14 cellular contexts compared by ENCODE assay signal in the genomic region with DNA sequence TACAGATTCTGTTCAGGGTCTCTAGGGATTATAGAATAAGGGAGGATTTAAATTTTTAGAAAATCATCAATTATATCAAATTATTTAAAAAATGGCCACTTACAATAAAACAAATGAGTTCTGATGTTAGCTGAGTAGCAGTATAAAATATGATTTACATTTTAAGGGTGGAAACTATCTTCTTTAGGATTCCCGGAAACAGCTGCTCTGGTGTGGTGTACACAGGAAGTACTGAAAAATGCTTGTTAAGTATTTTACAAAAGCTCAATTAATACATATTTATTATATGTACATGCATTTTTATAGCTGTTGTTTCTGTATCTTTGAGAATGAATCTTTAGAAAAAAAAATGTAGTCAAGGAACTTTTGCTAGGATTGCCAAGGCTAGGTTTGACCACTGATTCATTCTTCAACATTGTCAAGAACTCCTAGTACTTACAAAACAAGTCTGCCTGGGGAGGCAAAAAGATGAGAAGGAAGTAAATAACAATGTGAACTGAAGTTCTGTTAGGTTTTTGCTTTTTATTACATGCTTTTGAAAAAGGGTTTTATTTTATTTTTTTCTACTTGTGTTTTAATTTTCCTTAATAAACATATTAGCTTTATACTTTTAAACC. TPM values are rescaled to one million over a fixed set of nuclear protein-coding genes. Genes with fewer than 3 reads are reported as not detected.
DNase-seq lines count a peak whose midpoint lies in the region; TF ChIP-seq lines count a peak whose summit lies in the region.
"Had no signal": no experiment of that assay in that cellular context is flagged by ENCODE, and none has a peak within 500 bp of the region (broad histone marks: within the 10 kb centered on the region; RNA-seq: fewer than 3 reads in every experiment).

No MANE protein-coding gene starts in this region.

- no peaks in the 10 kb centered on the region for H3K36me3 ChIP-seq in hepatocyte (replicated peaks; ENCODE audit: insufficient read depth, low read depth)
- H3K36me3 ChIP-seq: adrenal gland, MG63 had no signal

- CTCF ChIA-PET in activated CD4-positive, alpha-beta memory T cell treated with anti-CD3 and anti-CD28 coated beads for 36 hours (lab: Charles Lee): interaction anchor here (0.9 to 1.3 kb wide), 2 partner anchors 9 to 89 kb away, joined by 4 to 5 read pairs; a partner anchor contains a TSS
- CTCF ChIA-PET in GM10248 (lab: Yijun Ruan, JAX): interaction anchor here (1.2 to 1.7 kb wide), 3 partner anchors 9 to 23 kb away, joined by 3 to 4 read pairs (median 4); no protein-coding TSS in a partner anchor

- no peak overlapping the region for H3K4me3 ChIP-seq in fibroblast of pulmonary artery (replicated peaks; ENCODE audit: low read depth, low read length)
- H3K4me3 ChIP-seq in hepatocyte: no peak overlapping the region
- H3K4me3 ChIP-seq: adrenal gland, MG63 had no signal

- peak; percentile 13 for DNase-seq in stimulated activated CD4-positive, alpha-beta T cell treated with anti-CD3 and anti-CD28 coated beads, Interleukin-2, amount 100 ng/mL, for 4 hours (ENCODE audit: low read depth)
- DNase-seq in stimulated activated CD4-positive, alpha-beta T cell treated with anti-CD3 and anti-CD28 coated beads, Interleukin-4, amount 100 ng/mL, for 24 hours: no peak
- no peak for DNase-seq in activated CD4-positive, alpha-beta memory T cell treated with anti-CD3 and anti-CD28 coated beads for 36 hours
- DNase-seq in fibroblast of pulmonary artery (ENCODE audit: low read depth) (peak; percentile 60), type B pancreatic cell (ENCODE audit: extremely low spot score, unreplicated experiment) (no peak), GM10248 (ENCODE audit: extremely low spot score) (no peak), hepatocyte (ENCODE audit: low spot score) (no peak), NCI-H187 treated with DMSO at 0.1 percent for 48 hours (lab: John Stamatoyannopoulos, UW) (no peak)
- DNase-seq: adrenal gland, GOT3, MG63, NCI-H774, T-helper 9 cell had no signal

- peaks cover 55% of the 10 kb centered on the region for H3K4me1 Mint-ChIP-seq in activated CD4-positive, alpha-beta memory T cell treated with anti-CD3 and anti-CD28 coated beads for 36 hours (ENCODE audit: low read depth)
- H3K4me1 Mint-ChIP-seq in type B pancreatic cell (ENCODE audit: unreplicated experiment): peaks cover 9% of the 10 kb centered on the region

- H3K4me1 ChIP-seq in hepatocyte (ENCODE audit: insufficient read depth): peaks cover 9% of the 10 kb centered on the region
- H3K4me1 ChIP-seq: adrenal gland had no signal

- no peaks in the 10 kb centered on the region for H3K79me2 ChIP-seq in hepatocyte

- H3K27ac ChIP-seq in hepatocyte: no peak overlapping the region
- H3K27ac ChIP-seq: foreskin keratinocyte had no signal

- H2AFZ ChIP-seq in hepatocyte: no peak overlapping the region

- TF ChIP-seq CTCF in fibroblast of pulmonary artery (IDR thresholded peaks at IDR 0.05; ENCODE audit: low read length, missing control alignments): no peak
- no peak for TF ChIP-seq CTCF in type B pancreatic cell (conservative IDR thresholded peaks at IDR 0.05)
- no peak for TF ChIP-seq CTCF in GM10248 (IDR thresholded peaks at IDR 0.05; ENCODE audit: control extremely low read depth, extremely low read depth, low read depth, missing control alignments)
- no peak for TF ChIP-seq CTCF in hepatocyte (IDR thresholded peaks at IDR 0.05; ENCODE audit: poor library complexity)

- no peaks in the 10 kb centered on the region for H3K9me3 ChIP-seq in hepatocyte (ENCODE audit: low read depth)
- H3K9me3 ChIP-seq: adrenal gland, MG63 had no signal

- H3K4me2 ChIP-seq in hepatocyte: no peak overlapping the region

- no peaks in the 10 kb centered on the region for H4K20me1 ChIP-seq in hepatocyte (ENCODE audit: insufficient read depth, poor library complexity, severe bottlenecking)

- H3K4me3 Mint-ChIP-seq in activated CD4-positive, alpha-beta memory T cell treated with anti-CD3 and anti-CD28 coated beads for 36 hours: no peak overlapping the region
- no peak overlapping the region for H3K4me3 Mint-ChIP-seq in type B pancreatic cell

- 70% methylated on average over 1 of the region's 1 CpG for WGBS in hepatocyte (ENCODE audit: low lambda C conversion rate, missing lambda C conversion rate)

- no peaks in the 10 kb centered on the region for H3K9me2 ChIP-seq in hepatocyte (replicated peaks; ENCODE audit: insufficient read depth)

- no peaks in the 10 kb centered on the region for H3K27me3 Mint-ChIP-seq in activated CD4-positive, alpha-beta memory T cell treated with anti-CD3 and anti-CD28 coated beads for 36 hours
- no peaks in the 10 kb centered on the region for H3K27me3 Mint-ChIP-seq in type B pancreatic cell

- POLR2A ChIA-PET in activated CD4-positive, alpha-beta memory T cell treated with anti-CD3 and anti-CD28 coated beads for 36 hours (lab: Charles Lee): interaction anchor here (0.5 to 1.1 kb wide), 6 partner anchors 9 to 60 kb away, joined by 3 to 5 read pairs (median 3); no protein-coding TSS in a partner anchor
- POLR2A ChIA-PET in GM10248 (lab: Yijun Ruan, JAX): no interaction called here

- no peaks in the 10 kb centered on the region for H3K27me3 ChIP-seq in hepatocyte
- H3K27me3 ChIP-seq: adrenal gland, foreskin keratinocyte, MG63 had no signal

- peak overlapping the region; percentile 71 for H3K27ac Mint-ChIP-seq in activated CD4-positive, alpha-beta memory T cell treated with anti-CD3 and anti-CD28 coated beads for 36 hours
- H3K27ac Mint-ChIP-seq in type B pancreatic cell: peak overlapping the region; percentile 56

- peaks cover 31% of the 10 kb centered on the region for H3K36me3 Mint-ChIP-seq in activated CD4-positive, alpha-beta memory T cell treated with anti-CD3 and anti-CD28 coated beads for 36 hours
- H3K36me3 Mint-ChIP-seq in type B pancreatic cell: no peaks in the 10 kb centered on the region

- intact Hi-C loops in activated CD4-positive, alpha-beta memory T cell treated with anti-CD3 and anti-CD28 coated beads for 36 hours (cut with micrococcal nuclease): no loop called here

- H3K9me3 Mint-ChIP-seq in activated CD4-positive, alpha-beta memory T cell treated with anti-CD3 and anti-CD28 coated beads for 36 hours: peaks cover 34% of the 10 kb centered on the region
- peaks cover 18% of the 10 kb centered on the region for H3K9me3 Mint-ChIP-seq in type B pancreatic cell

RNA-seq across cellular contexts. Expression of a gene that starts 48.0 kb away (rescaled TPM):
- 100 to 1,000 TPM; 198 to 202 TPM for total RNA-seq in activated CD4-positive, alpha-beta memory T cell treated with anti-CD3 and anti-CD28 coated beads for 36 hours
- total RNA-seq in type B pancreatic cell (ENCODE audit: low replicate concordance) (86.4 and 184 TPM in 2 replicates), hepatocyte (64.8 and 67.6 TPM in 2 replicates)
- 52.1 and 53.9 TPM in 2 replicates for polyA plus RNA-seq in hepatocyte

Comparison
In these comparisons a context has a peak if more than half of its experiments do, and no peak if none do; other contexts are left out.
1. DNase-seq: peak in stimulated activated CD4-positive, alpha-beta T cell treated with anti-CD3 and anti-CD28 coated beads, Interleukin-2, amount 100 ng/mL, for 4 hours (single experiment) and fibroblast of pulmonary artery (single experiment); none in stimulated activated CD4-positive, alpha-beta T cell treated with anti-CD3 and anti-CD28 coated beads, Interleukin-4, amount 100 ng/mL, for 24 hours (single experiment), activated CD4-positive, alpha-beta memory T cell treated with anti-CD3 and anti-CD28 coated beads for 36 hours (single experiment), type B pancreatic cell (single experiment), GM10248 (single experiment), hepatocyte (single experiment) and NCI-H187 treated with DMSO at 0.1 percent for 48 hours (single experiment).